In genomic region chr13:98459721-98460370, GRCh38 we compare ENCODE assay signal across 1 cellular context.
TF ChIP-seq lines count a peak whose summit lies in the region.

No MANE protein-coding gene starts in this region.

TF ChIP-seq in GM23338, 12 proteins besides CTCF, POLR2A, EP300 and RAD21 (continued from another document):
- TF ChIP-seq, protein P1, sequence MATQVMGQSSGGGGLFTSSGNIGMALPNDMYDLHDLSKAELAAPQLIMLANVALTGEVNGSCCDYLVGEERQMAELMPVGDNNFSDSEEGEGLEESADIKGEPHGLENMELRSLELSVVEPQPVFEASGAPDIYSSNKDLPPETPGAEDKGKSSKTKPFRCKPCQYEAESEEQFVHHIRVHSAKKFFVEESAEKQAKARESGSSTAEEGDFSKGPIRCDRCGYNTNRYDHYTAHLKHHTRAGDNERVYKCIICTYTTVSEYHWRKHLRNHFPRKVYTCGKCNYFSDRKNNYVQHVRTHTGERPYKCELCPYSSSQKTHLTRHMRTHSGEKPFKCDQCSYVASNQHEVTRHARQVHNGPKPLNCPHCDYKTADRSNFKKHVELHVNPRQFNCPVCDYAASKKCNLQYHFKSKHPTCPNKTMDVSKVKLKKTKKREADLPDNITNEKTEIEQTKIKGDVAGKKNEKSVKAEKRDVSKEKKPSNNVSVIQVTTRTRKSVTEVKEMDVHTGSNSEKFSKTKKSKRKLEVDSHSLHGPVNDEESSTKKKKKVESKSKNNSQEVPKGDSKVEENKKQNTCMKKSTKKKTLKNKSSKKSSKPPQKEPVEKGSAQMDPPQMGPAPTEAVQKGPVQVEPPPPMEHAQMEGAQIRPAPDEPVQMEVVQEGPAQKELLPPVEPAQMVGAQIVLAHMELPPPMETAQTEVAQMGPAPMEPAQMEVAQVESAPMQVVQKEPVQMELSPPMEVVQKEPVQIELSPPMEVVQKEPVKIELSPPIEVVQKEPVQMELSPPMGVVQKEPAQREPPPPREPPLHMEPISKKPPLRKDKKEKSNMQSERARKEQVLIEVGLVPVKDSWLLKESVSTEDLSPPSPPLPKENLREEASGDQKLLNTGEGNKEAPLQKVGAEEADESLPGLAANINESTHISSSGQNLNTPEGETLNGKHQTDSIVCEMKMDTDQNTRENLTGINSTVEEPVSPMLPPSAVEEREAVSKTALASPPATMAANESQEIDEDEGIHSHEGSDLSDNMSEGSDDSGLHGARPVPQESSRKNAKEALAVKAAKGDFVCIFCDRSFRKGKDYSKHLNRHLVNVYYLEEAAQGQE (IDR thresholded peaks at IDR 0.05; ENCODE audit: unreplicated experiment), result no peak
- TF ChIP-seq ETS1 (IDR thresholded peaks at IDR 0.05), result no peak
- no peak for TF ChIP-seq JUNB (IDR thresholded peaks at IDR 0.05; ENCODE audit: unreplicated experiment)
- no peak for TF ChIP-seq POLR2AphosphoS5 (IDR thresholded peaks at IDR 0.05; ENCODE audit: low read depth)
- TF ChIP-seq EZH2 (IDR thresholded peaks at IDR 0.05; ENCODE audit: low read depth, unreplicated experiment), result no peak
- no peak for TF ChIP-seq ZNF331 (CRISPR knock-in tag; IDR thresholded peaks at IDR 0.05; ENCODE audit: low read depth)
- no peak for TF ChIP-seq EZH2phosphoT487 (IDR thresholded peaks at IDR 0.05; ENCODE audit: unreplicated experiment)
- TF ChIP-seq ZNF462 (CRISPR knock-in tag; IDR thresholded peaks at IDR 0.05), result no peak
- TF ChIP-seq NANOG (IDR thresholded peaks at IDR 0.05; ENCODE audit: borderline replicate concordance), result no peak
- TF ChIP-seq STAT1 (IDR thresholded peaks at IDR 0.05; ENCODE audit: unreplicated experiment), result no peak
- TF ChIP-seq CREB1 (CRISPR knock-in tag; IDR thresholded peaks at IDR 0.05; ENCODE audit: low read depth), result no peak
